8 cellular contexts compared by ENCODE assay signal in genomic region chr5:140109050-140109817, GRCh38. TPM values are rescaled to one million over a fixed set of nuclear protein-coding genes. Genes with fewer than 3 reads are reported as not detected.
DNase-seq lines count a peak whose midpoint lies in the region; ATAC-seq, FAIRE-seq and TF ChIP-seq lines count a peak whose summit lies in the region.

No MANE protein-coding gene starts in this region.

- H3K27ac Mint-ChIP-seq in progenitor cell of endocrine pancreas: peak overlapping the region; percentile 25

- H3K9me3 ChIP-seq in NT2/D1 (ENCODE audit: insufficient read depth, low read length): no peaks in the 10 kb centered on the region

- peak overlapping the region; percentile 87 for H3K4me3 Mint-ChIP-seq in progenitor cell of endocrine pancreas (ENCODE audit: low read depth)

- H3K27me3 ChIP-seq in NT2/D1 (ENCODE audit: insufficient read depth, insufficient read length): peaks cover 80% of the 10 kb centered on the region

- no peak for FAIRE-seq in GM12891 (lab: Jason Lieb, UNC)

- H3K9ac ChIP-seq in NT2/D1 (ENCODE audit: insufficient read length, low read depth): peak overlapping the region; percentile 68

- ATAC-seq in HG02970 (IDR thresholded peaks at IDR 0.05; ENCODE audit: low FRiP score, unreplicated experiment): no peak

- DNase-seq in EH (ENCODE audit: low read depth): peak; percentile 70
- no peak for DNase-seq in NT2/D1 (ENCODE audit: low read depth, low spot score)
- DNase-seq in epithelial cell of proximal tubule (ENCODE audit: low read depth): no peak
- no peak for DNase-seq in progenitor cell of endocrine pancreas (ENCODE audit: low spot score, unreplicated experiment)
- no peak for DNase-seq in stimulated activated naive CD4-positive, alpha-beta T cell treated with Interleukin-2 at 50 U/mL for 16 hours (lab: John Stamatoyannopoulos, UW)
- no peak for DNase-seq in stimulated activated CD4-positive, alpha-beta T cell treated with anti-CD3 and anti-CD28 coated beads, Interleukin-4, amount 100 ng/mL, for 24 hours
- no peak for DNase-seq in GM12891 (ENCODE audit: insufficient read length, low spot score)

- peaks cover 18% of the 10 kb centered on the region for H3K4me1 Mint-ChIP-seq in progenitor cell of endocrine pancreas (ENCODE audit: low read depth)

- no peaks in the 10 kb centered on the region for H3K36me3 Mint-ChIP-seq in progenitor cell of endocrine pancreas (ENCODE audit: insufficient read depth)

- H3K4me3 ChIP-seq in NT2/D1 (ENCODE audit: insufficient read length, low read depth) (no peak overlapping the region), epithelial cell of proximal tubule (ENCODE audit: low read depth, low read length) (peak overlapping the region; percentile 87)

- TF ChIP-seq POLR2A in GM12891 (IDR thresholded peaks at IDR 0.05; ENCODE audit: low read depth, low read length): no peak

- no peaks in the 10 kb centered on the region for H3K9me3 Mint-ChIP-seq in progenitor cell of endocrine pancreas (ENCODE audit: low read depth)

- H3K36me3 ChIP-seq in NT2/D1 (ENCODE audit: insufficient read depth, insufficient read length, low read length): no peaks in the 10 kb centered on the region

- TF ChIP-seq CTCF in epithelial cell of proximal tubule (conservative IDR thresholded peaks at IDR 0.05; ENCODE audit: low read depth, low read length) (no peak), progenitor cell of endocrine pancreas (IDR thresholded peaks at IDR 0.05; ENCODE audit: unreplicated experiment) (no peak)

- peaks cover 5% of the 10 kb centered on the region for H3K4me1 ChIP-seq in NT2/D1 (ENCODE audit: insufficient read depth, insufficient read length)

- peaks cover 78% of the 10 kb centered on the region for H3K27me3 Mint-ChIP-seq in progenitor cell of endocrine pancreas

TF ChIP-seq in GM12891, 5 proteins besides CTCF, POLR2A, EP300 and RAD21:
- TF ChIP-seq POLR2AphosphoS5 (IDR thresholded peaks at IDR 0.05; ENCODE audit: low read depth, low read length): no peak
- no peak for TF ChIP-seq POU2F2 (IDR thresholded peaks at IDR 0.05; ENCODE audit: low read depth, low read length)
- TF ChIP-seq PAX5 (IDR thresholded peaks at IDR 0.05; ENCODE audit: insufficient read depth, low read length, severe bottlenecking): no peak
- no peak for TF ChIP-seq SPI1 (IDR thresholded peaks at IDR 0.05; ENCODE audit: low read depth, low read length)
- TF ChIP-seq TAF1 (IDR thresholded peaks at IDR 0.05; ENCODE audit: low read depth, low read length): no peak

RNA-seq across cellular contexts. Expression of gene PURA, which starts 4.7 kb away (rescaled TPM):
- total RNA-seq in epithelial cell of proximal tubule (6.1 and 7.7 TPM in 2 replicates), progenitor cell of endocrine pancreas (7.0 and 7.7 TPM in 2 replicates)
- 2.4 TPM for polyA plus RNA-seq in GM12891 (2012; ENCODE audit: low read depth, missing spikeins)

RNA-seq across cellular contexts. Expression of gene IGIP, which starts 16.5 kb away (rescaled TPM):
- 1.1 and 1.5 TPM in 2 replicates for total RNA-seq in epithelial cell of proximal tubule
- total RNA-seq in progenitor cell of endocrine pancreas: 2.0 and 2.1 TPM in 2 replicates
- 0.82 TPM for polyA plus RNA-seq in GM12891 (2012; ENCODE audit: low read depth, missing spikeins)
